1 cellular context compared by ENCODE assay signal in the genomic region with DNA sequence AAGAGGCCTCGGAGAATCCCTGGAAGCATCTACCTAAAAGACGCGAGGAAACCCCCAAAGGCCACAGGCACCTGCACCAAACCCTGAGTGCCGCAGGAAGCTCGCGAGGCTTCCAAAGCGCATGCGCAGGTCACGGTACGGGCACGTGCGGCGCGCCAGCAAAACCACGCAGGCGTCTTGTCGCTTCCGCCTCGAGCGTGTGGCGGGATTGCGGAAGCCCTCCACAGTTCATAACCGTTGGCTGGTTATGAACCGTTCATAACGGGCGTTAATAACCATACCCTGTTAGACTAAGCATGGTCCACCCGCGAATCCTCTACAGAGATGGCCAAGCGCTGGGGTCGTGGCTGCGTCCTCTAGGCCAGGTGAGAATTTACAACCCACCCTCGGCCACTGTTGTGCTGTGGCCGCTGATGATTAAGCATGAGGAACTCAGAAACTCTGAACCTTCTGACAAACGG.
A peak's percentile ranks its signal among the peaks of the same experiment; 100 is the strongest.
TF ChIP-seq lines count a peak whose summit lies in the region.

No MANE protein-coding gene starts in this region.

TF ChIP-seq in IMR-90, 13 proteins besides CTCF, POLR2A, EP300 and RAD21:
- no peak for TF ChIP-seq CEBPB (IDR thresholded peaks at IDR 0.05; ENCODE audit: low read depth, low read length)
- TF ChIP-seq NFE2L2 (IDR thresholded peaks at IDR 0.05; ENCODE audit: low read depth, low read length): no peak
- peak; percentile 69; the same call in 1 of the 2 replicates for TF ChIP-seq USF2 (IDR thresholded peaks at IDR 0.05; ENCODE audit: low read depth, low read length)
- TF ChIP-seq BHLHE40 (IDR thresholded peaks at IDR 0.05; ENCODE audit: low read depth, low read length): peak; percentile 94
